8 cellular contexts compared by ENCODE assay signal in genomic region chrX:106481341-106481740, GRCh38.
A peak's percentile ranks its signal among the peaks of the same experiment; 100 is the strongest.
DNase-seq lines count a peak whose midpoint lies in the region; ATAC-seq and TF ChIP-seq lines count a peak whose summit lies in the region.

No MANE protein-coding gene starts in this region.

- CTCF ChIA-PET in activated CD8-positive, alpha-beta T cell treated with anti-CD3 and anti-CD28 coated beads, Interleukin-2, amount 10 ng/mL, durations not matched to agents 7 days and 5 days (lab: Charles Lee) = interaction anchor here (0.7 to 3.6 kb wide), 5 partner anchors 66 to 179 kb away, joined by 3 to 18 read pairs (median 4); partner anchors contain the start of gene RADX

- H3K4me3 ChIP-seq in fibroblast of pulmonary artery (replicated peaks; ENCODE audit: low read depth, low read length) = no peak overlapping the region

- no peaks in the 10 kb centered on the region for H3K9me3 Mint-ChIP-seq in activated CD8-positive, alpha-beta T cell treated with anti-CD3 and anti-CD28 coated beads, Interleukin-2, amount 10 ng/mL, durations not matched to agents 7 days and 5 days (ENCODE audit: insufficient read depth)

- peak; percentile 43 for ATAC-seq in GM18907 (IDR thresholded peaks at IDR 0.05; ENCODE audit: unreplicated experiment)
- no peak for ATAC-seq in activated CD8-positive, alpha-beta T cell treated with anti-CD3 and anti-CD28 coated beads, Interleukin-2, amount 10 ng/mL, durations not matched to agents 7 days and 5 days

- POLR2A ChIA-PET in activated CD8-positive, alpha-beta T cell treated with anti-CD3 and anti-CD28 coated beads, Interleukin-2, amount 10 ng/mL, durations not matched to agents 7 days and 5 days (lab: Charles Lee) = no interaction called here

- no peaks in the 10 kb centered on the region for H3K27me3 Mint-ChIP-seq in activated CD8-positive, alpha-beta T cell treated with anti-CD3 and anti-CD28 coated beads, Interleukin-2, amount 10 ng/mL, durations not matched to agents 7 days and 5 days (ENCODE audit: low read depth)

- DNase-seq in COLO668 (lab: John Stamatoyannopoulos, UW; ENCODE audit: unreplicated experiment) = peak; percentile 48
- DNase-seq in NCI-H146 (lab: John Stamatoyannopoulos, UW) = peak; percentile 3
- peak; percentile 36 for DNase-seq in activated CD8-positive, alpha-beta T cell treated with anti-CD3 and anti-CD28 coated beads, Interleukin-2, amount 10 ng/mL, durations not matched to agents 7 days and 5 days
- DNase-seq in fibroblast of pulmonary artery (ENCODE audit: low read depth) = peak; percentile 61
- DNase-seq in non-pigmented ciliary epithelial cell (ENCODE audit: low read depth) = peak; percentile 0
- DNase-seq in DMS153 treated with DMSO at 0.1 percent for 48 hours (lab: John Stamatoyannopoulos, UW; ENCODE audit: unreplicated experiment) = no peak
- DNase-seq in NK-92 treated with Interleukin-12 subunit alpha and Interleukin-12 subunit beta, amount 100 ng/mL, for 24 hours (lab: John Stamatoyannopoulos, UW) = no peak

- no peak overlapping the region for H3K4me3 Mint-ChIP-seq in activated CD8-positive, alpha-beta T cell treated with anti-CD3 and anti-CD28 coated beads, Interleukin-2, amount 10 ng/mL, durations not matched to agents 7 days and 5 days

- TF ChIP-seq CTCF in fibroblast of pulmonary artery (IDR thresholded peaks at IDR 0.05; ENCODE audit: low read length, missing control alignments) = peak; percentile 61

- H3K4me1 Mint-ChIP-seq in activated CD8-positive, alpha-beta T cell treated with anti-CD3 and anti-CD28 coated beads, Interleukin-2, amount 10 ng/mL, durations not matched to agents 7 days and 5 days (ENCODE audit: low read depth) = peaks cover 11% of the 10 kb centered on the region

- no peaks in the 10 kb centered on the region for H3K36me3 Mint-ChIP-seq in activated CD8-positive, alpha-beta T cell treated with anti-CD3 and anti-CD28 coated beads, Interleukin-2, amount 10 ng/mL, durations not matched to agents 7 days and 5 days (ENCODE audit: low read depth)

- no peak overlapping the region for H3K27ac Mint-ChIP-seq in activated CD8-positive, alpha-beta T cell treated with anti-CD3 and anti-CD28 coated beads, Interleukin-2, amount 10 ng/mL, durations not matched to agents 7 days and 5 days

Comparison
In these comparisons a context has a peak if more than half of its experiments do, and no peak if none do; other contexts are left out.
1. DNase-seq: peak in COLO668 (single experiment), NCI-H146 (single experiment), activated CD8-positive, alpha-beta T cell treated with anti-CD3 and anti-CD28 coated beads, Interleukin-2, amount 10 ng/mL, durations not matched to agents 7 days and 5 days (single experiment), fibroblast of pulmonary artery (single experiment) and non-pigmented ciliary epithelial cell (single experiment); none in DMS153 treated with DMSO at 0.1 percent for 48 hours (single experiment) and NK-92 treated with Interleukin-12 subunit alpha and Interleukin-12 subunit beta, amount 100 ng/mL, for 24 hours (single experiment).